19 cellular contexts compared by ENCODE assay signal in genomic region chr7:95066736-95067530, GRCh38.
DNase-seq lines count a peak whose midpoint lies in the region; ATAC-seq, FAIRE-seq and TF ChIP-seq lines count a peak whose summit lies in the region.
"Had no signal": no experiment of that assay in that cellular context is flagged by ENCODE, and none has a peak within 500 bp of the region (broad histone marks: within the 10 kb centered on the region; RNA-seq: fewer than 3 reads in every experiment).

No MANE protein-coding gene starts in this region.

- H3K36me3 ChIP-seq in rectal smooth muscle tissue (ENCODE audit: control insufficient read depth, insufficient read depth, low read length) = no peaks in the 10 kb centered on the region
- H3K36me3 ChIP-seq: cardiac muscle cell, neural progenitor cell had no signal

- peak; percentile 92 for FAIRE-seq in RCC 7860 (lab: Jason Lieb, UNC)
- FAIRE-seq: kidney had no signal

- no peak overlapping the region for H3K9ac ChIP-seq in rectal smooth muscle tissue (ENCODE audit: low read length)
- H3K9ac ChIP-seq: neural progenitor cell had no signal

- no peak overlapping the region for H3K4me3 Mint-ChIP-seq in stimulated activated effector memory CD8-positive, alpha-beta T cell treated with anti-CD3 and anti-CD28 coated beads, Interleukin-12 subunit alpha, Interleukin-12 subunit beta, amount 100 ng/mL, for 72 hours
- H3K4me3 Mint-ChIP-seq: activated CD4-positive, alpha-beta T cell treated with anti-CD3 and anti-CD28 coated beads for 36 hours; activated T-helper 1 cell treated with anti-CD3 and anti-CD28 coated beads, Interleukin-12 subunit alpha, Interleukin-12 subunit beta, Interleukin-2, Interleukin-4 antibody, amounts not matched to agents 30 ng/mL and 10 ng/mL and 1 ng/mL, durations not matched to agents 14 hours and 24 hours and 36 hours; CD4-positive, alpha-beta memory T cell; neural progenitor cell; stimulated activated naive B cell treated with anti-CD40 and anti-IgM and Interleukin-4, amounts not matched to agents 10 μg/mL and 1 μg/mL and 100 μg/mL, for 72 hours had no signal

- no peaks in the 10 kb centered on the region for H3K36me3 Mint-ChIP-seq in stimulated activated effector memory CD8-positive, alpha-beta T cell treated with anti-CD3 and anti-CD28 coated beads, Interleukin-12 subunit alpha, Interleukin-12 subunit beta, amount 100 ng/mL, for 72 hours
- H3K36me3 Mint-ChIP-seq: CD4-positive, alpha-beta memory T cell; neural progenitor cell; stimulated activated naive B cell treated with anti-CD40 and anti-IgM and Interleukin-4, amounts not matched to agents 10 μg/mL and 1 μg/mL and 100 μg/mL, for 72 hours had no signal

- peak; percentile 10 for DNase-seq in GM04504 (ENCODE audit: low read depth)
- peak; percentile 91 for DNase-seq in RCC 7860 (ENCODE audit: low spot score)
- peak; percentile 33 for DNase-seq in fibroblast of villous mesenchyme (ENCODE audit: low read depth)
- no peak for DNase-seq in NCI-H345 treated with DMSO at 0.1 percent for 48 hours (lab: John Stamatoyannopoulos, UW; ENCODE audit: unreplicated experiment)
- DNase-seq in globus pallidus (ENCODE audit: low spot score) = no peak
- DNase-seq in COLO668 (lab: John Stamatoyannopoulos, UW; ENCODE audit: unreplicated experiment) = no peak
- DNase-seq in stimulated activated effector memory CD8-positive, alpha-beta T cell treated with anti-CD3 and anti-CD28 coated beads, Interleukin-12 subunit alpha, Interleukin-12 subunit beta, amount 100 ng/mL, for 72 hours (ENCODE audit: low spot score in 2 of 2) = no peak
- DNase-seq: activated CD4-positive, alpha-beta T cell treated with anti-CD3 and anti-CD28 coated beads for 36 hours; CD4-positive, alpha-beta memory T cell; H7; kidney; NCI-H1930; stimulated activated CD4-positive, alpha-beta T cell treated with anti-CD3 and anti-CD28 coated beads, Interleukin-2, amount 100 ng/mL, for 24 hours; stimulated activated naive B cell treated with anti-CD40 and anti-IgM and Interleukin-4, amounts not matched to agents 10 μg/mL and 1 μg/mL and 100 μg/mL, for 72 hours had no signal

- H3K27me3 ChIP-seq in rectal smooth muscle tissue (ENCODE audit: control insufficient read depth, insufficient read depth, low read length) = no peaks in the 10 kb centered on the region
- H3K27me3 ChIP-seq: cardiac muscle cell, neural progenitor cell had no signal

- H3K4me3 ChIP-seq in fibroblast of villous mesenchyme (ENCODE audit: low read depth, low read length) (no peak overlapping the region), rectal smooth muscle tissue (ENCODE audit: low read length) (no peak overlapping the region)
- H3K4me3 ChIP-seq: cardiac muscle cell, neural progenitor cell had no signal

- ATAC-seq in stimulated activated effector memory CD8-positive, alpha-beta T cell treated with anti-CD3 and anti-CD28 coated beads, Interleukin-12 subunit alpha, Interleukin-12 subunit beta, amount 100 ng/mL, for 72 hours = no peak
- ATAC-seq: activated CD4-positive, alpha-beta T cell treated with anti-CD3 and anti-CD28 coated beads for 36 hours; esophagus mucosa; stimulated activated naive B cell treated with anti-CD40 and anti-IgM and Interleukin-4, amounts not matched to agents 10 μg/mL and 1 μg/mL and 100 μg/mL, for 72 hours had no signal

- peak overlapping the region; percentile 28 for H3K27ac ChIP-seq in rectal smooth muscle tissue (ENCODE audit: low read depth, low read length)
- H3K27ac ChIP-seq: cardiac muscle cell, neural progenitor cell had no signal

- H3K4me1 ChIP-seq in rectal smooth muscle tissue (ENCODE audit: control insufficient read depth, insufficient read depth, low read length) = peaks cover 4% of the 10 kb centered on the region
- H3K4me1 ChIP-seq: neural progenitor cell had no signal

- no peaks in the 10 kb centered on the region for H3K4me1 Mint-ChIP-seq in stimulated activated effector memory CD8-positive, alpha-beta T cell treated with anti-CD3 and anti-CD28 coated beads, Interleukin-12 subunit alpha, Interleukin-12 subunit beta, amount 100 ng/mL, for 72 hours
- H3K4me1 Mint-ChIP-seq: activated CD4-positive, alpha-beta T cell treated with anti-CD3 and anti-CD28 coated beads for 36 hours; CD4-positive, alpha-beta memory T cell; neural progenitor cell; stimulated activated naive B cell treated with anti-CD40 and anti-IgM and Interleukin-4, amounts not matched to agents 10 μg/mL and 1 μg/mL and 100 μg/mL, for 72 hours had no signal

- no peak overlapping the region for H3K27ac Mint-ChIP-seq in stimulated activated effector memory CD8-positive, alpha-beta T cell treated with anti-CD3 and anti-CD28 coated beads, Interleukin-12 subunit alpha, Interleukin-12 subunit beta, amount 100 ng/mL, for 72 hours
- H3K27ac Mint-ChIP-seq: activated CD4-positive, alpha-beta T cell treated with anti-CD3 and anti-CD28 coated beads for 36 hours; activated T-helper 1 cell treated with anti-CD3 and anti-CD28 coated beads, Interleukin-12 subunit alpha, Interleukin-12 subunit beta, Interleukin-2, Interleukin-4 antibody, amounts not matched to agents 30 ng/mL and 10 ng/mL and 1 ng/mL, durations not matched to agents 14 hours and 24 hours and 36 hours; CD4-positive, alpha-beta memory T cell; neural progenitor cell; stimulated activated naive B cell treated with anti-CD40 and anti-IgM and Interleukin-4, amounts not matched to agents 10 μg/mL and 1 μg/mL and 100 μg/mL, for 72 hours had no signal

- H3K9me3 Mint-ChIP-seq in stimulated activated effector memory CD8-positive, alpha-beta T cell treated with anti-CD3 and anti-CD28 coated beads, Interleukin-12 subunit alpha, Interleukin-12 subunit beta, amount 100 ng/mL, for 72 hours = no peaks in the 10 kb centered on the region
- H3K9me3 Mint-ChIP-seq: activated T-helper 1 cell treated with anti-CD3 and anti-CD28 coated beads, Interleukin-12 subunit alpha, Interleukin-12 subunit beta, Interleukin-2, Interleukin-4 antibody, amounts not matched to agents 30 ng/mL and 10 ng/mL and 1 ng/mL, durations not matched to agents 14 hours and 24 hours and 36 hours; neural progenitor cell; stimulated activated naive B cell treated with anti-CD40 and anti-IgM and Interleukin-4, amounts not matched to agents 10 μg/mL and 1 μg/mL and 100 μg/mL, for 72 hours had no signal

- TF ChIP-seq CTCF in fibroblast of villous mesenchyme (IDR thresholded peaks at IDR 0.05; ENCODE audit: insufficient read depth, low read depth, low read length) = no peak

Comparison
In these comparisons a context has a peak if more than half of its experiments do, and no peak if none do; other contexts are left out.
1. DNase-seq: peak in GM04504 (single experiment), RCC 7860 (single experiment) and fibroblast of villous mesenchyme (single experiment); none in NCI-H345 treated with DMSO at 0.1 percent for 48 hours (single experiment), globus pallidus (single experiment), COLO668 (single experiment) and stimulated activated effector memory CD8-positive, alpha-beta T cell treated with anti-CD3 and anti-CD28 coated beads, Interleukin-12 subunit alpha, Interleukin-12 subunit beta, amount 100 ng/mL, for 72 hours (0 of 2).